Comparison of ENCODE assay signal across 9 cellular contexts in genomic region chr1:143951485-143952391, GRCh38. TPM values are rescaled to one million over a fixed set of nuclear protein-coding genes. Genes with fewer than 3 reads are reported as not detected.
A peak's percentile ranks its signal among the peaks of the same experiment; 100 is the strongest.
DNase-seq lines count a peak whose midpoint lies in the region; ATAC-seq, FAIRE-seq and TF ChIP-seq lines count a peak whose summit lies in the region.
"Not testable (repeated sequence)": the region's sequence is repeated elsewhere in the genome, so short reads cannot be mapped to it uniquely, and the experiment has no call there.
"Had no signal": no experiment of that assay in that cellular context is flagged by ENCODE, and none has a peak within 500 bp of the region (broad histone marks: within the 10 kb centered on the region; RNA-seq: fewer than 3 reads in every experiment).

No MANE protein-coding gene starts in this region.

- not testable (repeated sequence) for TF ChIP-seq CTCF in HCT116 (IDR thresholded peaks at IDR 0.05 in 2 of 3, conservative IDR thresholded peaks at IDR 0.05 in 1 of 3; ENCODE audit: borderline replicate concordance in 1 of 3, insufficient read depth in 1 of 3, low read depth in 2 of 3, low read length in 2 of 3); activated CD8-positive, alpha-beta T cell treated with anti-CD3 and anti-CD28 coated beads for 36 hours (IDR thresholded peaks at IDR 0.05); left lung (IDR thresholded peaks at IDR 0.05); omental fat pad (IDR thresholded peaks at IDR 0.05)

- not testable (repeated sequence) for H3K9ac ChIP-seq in HCT116 (ENCODE audit: low read length)

- not testable (repeated sequence) for H2AFZ ChIP-seq in HCT116 (ENCODE audit: low read depth, low read length, poor library complexity, severe bottlenecking)

- H4K20me1 ChIP-seq in HCT116 (ENCODE audit: insufficient read depth): not testable (repeated sequence)

- H3K4me1 Mint-ChIP-seq in activated CD8-positive, alpha-beta T cell treated with anti-CD3 and anti-CD28 coated beads for 36 hours (ENCODE audit: low read depth); activated naive CD8-positive, alpha-beta T cell treated with anti-CD3 and anti-CD28 coated beads, Interleukin-2, amount 50 U/mL, for 24 hours: not testable (repeated sequence)

- peak; percentile 96 for FAIRE-seq in RCC 7860 (lab: Jason Lieb, UNC)

- TF ChIP-seq POLR2A in HCT116 (IDR thresholded peaks at IDR 0.05; ENCODE audit: borderline replicate concordance, extremely low read depth, insufficient read depth, insufficient read length): not testable (repeated sequence)

- not testable (repeated sequence) for H3K9me3 Mint-ChIP-seq in activated CD8-positive, alpha-beta T cell treated with anti-CD3 and anti-CD28 coated beads for 36 hours; activated naive CD8-positive, alpha-beta T cell treated with anti-CD3 and anti-CD28 coated beads, Interleukin-2, amount 50 U/mL, for 24 hours

- not testable (repeated sequence) for H3K9me3 ChIP-seq in HCT116 (ENCODE audit: control insufficient read depth in 1 of 2, insufficient read depth in 1 of 2, low read depth in 1 of 2, low read length in 2 of 2); left lung

- not testable (repeated sequence) for H3K36me3 ChIP-seq in HCT116 (ENCODE audit: control insufficient read depth in 1 of 2, insufficient read depth in 2 of 2, low read length in 2 of 2); left lung

- H3K27me3 ChIP-seq in HCT116 (ENCODE audit: insufficient read depth, low read length); left lung: not testable (repeated sequence)

- H3K36me3 Mint-ChIP-seq in activated CD8-positive, alpha-beta T cell treated with anti-CD3 and anti-CD28 coated beads for 36 hours (ENCODE audit: low read depth); activated naive CD8-positive, alpha-beta T cell treated with anti-CD3 and anti-CD28 coated beads, Interleukin-2, amount 50 U/mL, for 24 hours (ENCODE audit: low read depth): not testable (repeated sequence)

- BruUV-seq in HCT116 (replicated peaks; lab: Mats Ljungman, UMichigan): not testable (repeated sequence)

- not testable (repeated sequence) for H3K4me3 Mint-ChIP-seq in activated CD8-positive, alpha-beta T cell treated with anti-CD3 and anti-CD28 coated beads for 36 hours; activated naive CD8-positive, alpha-beta T cell treated with anti-CD3 and anti-CD28 coated beads, Interleukin-2, amount 50 U/mL, for 24 hours

- H3K4me3 ChIP-seq in HCT116 (replicated peaks in 1 of 2; ENCODE audit: low read depth in 1 of 2, low read length in 2 of 2); left lung: not testable (repeated sequence)

- not testable (repeated sequence) for H3K27ac Mint-ChIP-seq in activated CD8-positive, alpha-beta T cell treated with anti-CD3 and anti-CD28 coated beads for 36 hours; activated naive CD8-positive, alpha-beta T cell treated with anti-CD3 and anti-CD28 coated beads, Interleukin-2, amount 50 U/mL, for 24 hours

- not testable (repeated sequence) for H3K27ac ChIP-seq in HCT116 (ENCODE audit: low read depth, low read length); left lung

- not testable (repeated sequence) for TF ChIP-seq RAD21 in HCT116 (IDR thresholded peaks at IDR 0.05; ENCODE audit: low read depth)

- intact Hi-C loops in HCT116 (cut with micrococcal nuclease); activated CD8-positive, alpha-beta T cell treated with anti-CD3 and anti-CD28 coated beads for 36 hours (cut with micrococcal nuclease); left lung (cut with DNase I): not testable (repeated sequence)

- not testable (repeated sequence) for DNase-seq in HCT116 (ENCODE audit: low read depth, low spot score); RCC 7860 (ENCODE audit: low spot score); activated CD8-positive, alpha-beta T cell treated with anti-CD3 and anti-CD28 coated beads for 36 hours; activated naive CD8-positive, alpha-beta T cell treated with anti-CD3 and anti-CD28 coated beads, Interleukin-2, amount 50 U/mL, for 24 hours; left lung; omental fat pad (ENCODE audit: low spot score); stimulated activated naive CD8-positive, alpha-beta T cell treated with anti-CD3 and anti-CD28 coated beads, Interleukin-15, Interleukin-2, amounts not matched to agents 100 U/mL and 50 U/mL, for 24 hours

- H3K4me2 ChIP-seq in HCT116 (ENCODE audit: low read length): not testable (repeated sequence)

- not testable (repeated sequence) for H3K79me2 ChIP-seq in HCT116 (ENCODE audit: insufficient read depth, low read length)

- CTCF ChIA-PET in HCT116 (lab: Charles Lee); activated CD8-positive, alpha-beta T cell treated with anti-CD3 and anti-CD28 coated beads for 36 hours (lab: Charles Lee): not testable (repeated sequence)

- not testable (repeated sequence) for H3K27me3 Mint-ChIP-seq in activated CD8-positive, alpha-beta T cell treated with anti-CD3 and anti-CD28 coated beads for 36 hours; activated naive CD8-positive, alpha-beta T cell treated with anti-CD3 and anti-CD28 coated beads, Interleukin-2, amount 50 U/mL, for 24 hours

- POLR2A ChIA-PET in HCT116 (lab: Charles Lee); activated CD8-positive, alpha-beta T cell treated with anti-CD3 and anti-CD28 coated beads for 36 hours (lab: Charles Lee): not testable (repeated sequence)

- not testable (repeated sequence) for H3K4me1 ChIP-seq in HCT116 (ENCODE audit: control insufficient read depth in 1 of 2, insufficient read depth in 2 of 2, low read length in 2 of 2); left lung

- RAD21 ChIA-PET in HCT116 (lab: Charles Lee; ENCODE audit: low non-redundant PET in 1 of 2, low total read pairs in 2 of 2, uncharacterized antibody in 2 of 2, unreplicated experiment in 2 of 2): not testable (repeated sequence)

- H3K9me2 ChIP-seq in HCT116 (ENCODE audit: insufficient read depth): not testable (repeated sequence)

- ATAC-seq in HCT116 (peak; percentile 69), left lung (peak; percentile 63), omental fat pad (ENCODE audit: low FRiP score) (peak; percentile 46)
- ATAC-seq in activated CD8-positive, alpha-beta T cell treated with anti-CD3 and anti-CD28 coated beads for 36 hours: peak; percentile 78
- peak; percentile 78 for ATAC-seq in activated naive CD8-positive, alpha-beta T cell treated with anti-CD3 and anti-CD28 coated beads, Interleukin-2, amount 50 U/mL, for 24 hours
- ATAC-seq in stimulated activated naive CD8-positive, alpha-beta T cell treated with anti-CD3 and anti-CD28 coated beads, Interleukin-15, Interleukin-2, amounts not matched to agents 100 U/mL and 50 U/mL, for 24 hours: peak; percentile 76

RNA-seq across cellular contexts. Expression of gene FAM72C, which starts 20.0 kb away (rescaled TPM):
- total RNA-seq in HCT116 (2021; ENCODE audit: unreplicated experiment): 9.5 TPM
- 5.7 and 7.6 TPM in 2 replicates for polyA plus RNA-seq in HCT116 (2012)
- total RNA-seq in activated CD8-positive, alpha-beta T cell treated with anti-CD3 and anti-CD28 coated beads for 36 hours: 10 to 100 TPM; 21.4 to 25.9 TPM
- under 1 TPM; 0.18 to 0.70 TPM for total RNA-seq in left lung
- total RNA-seq in omental fat pad: under 1 TPM in 2 of 4 donors, not detected in 2; 0.24 to 0.47 TPM
- total RNA-seq: B cell; CD8-positive, alpha-beta T cell had no signal
